ENCODE assay signal across 28 cellular contexts in genomic region chr13:25904830-25905229, GRCh38.
"Had no signal": no experiment of that assay in that cellular context is flagged by ENCODE, and none has a peak within 500 bp of the region (broad histone marks: within the 10 kb centered on the region; RNA-seq: fewer than 3 reads in every experiment).

No MANE protein-coding gene starts in this region.

- H3K9me3 ChIP-seq: ascending aorta had no signal

- ATAC-seq: activated CD8-positive, alpha-beta memory T cell treated with anti-CD3 and anti-CD28 coated beads, Interleukin-2, amount 10 ng/mL, durations not matched to agents 7 days and 5 days; activated CD8-positive, alpha-beta T cell treated with anti-CD3 and anti-CD28 coated beads, Interleukin-2, amount 10 ng/mL, durations not matched to agents 7 days and 5 days; activated naive CD8-positive, alpha-beta T cell treated with anti-CD3 and anti-CD28 coated beads, Interleukin-2, amount 50 U/mL, for 24 hours had no signal

- H3K36me3 ChIP-seq: ascending aorta, cardiac muscle cell had no signal

- H3K27me3 ChIP-seq: ascending aorta, cardiac muscle cell had no signal

- DNase-seq: activated B cell treated with CpG ODN at 0.5 μM for 24 hours; activated CD4-positive, alpha-beta memory T cell treated with anti-CD3 and anti-CD28 coated beads for 36 hours; activated CD4-positive, alpha-beta T cell treated with anti-CD3 and anti-CD28 coated beads for 4 hours; activated CD4-positive, alpha-beta T cell treated with anti-CD3 and anti-CD28 coated beads, Interleukin-2, amount 10 ng/mL, durations not matched to agents 24 days and 14 days; activated CD4-positive, alpha-beta T cell treated with anti-CD3 and anti-CD28 coated beads, Interleukin-2, amount 50 U/mL, for 1 hour; activated CD4-positive, alpha-beta T cell treated with anti-CD3 and anti-CD28 coated beads, Interleukin-2, amount 50 U/mL, for 4 hours; activated CD4-positive, CD25-positive, alpha-beta regulatory T cell treated with anti-CD3 and anti-CD28 coated beads, Interleukin-2, amount 50 U/mL, for 72 hours; activated CD8-positive, alpha-beta memory T cell treated with anti-CD3 and anti-CD28 coated beads for 24 hours; activated CD8-positive, alpha-beta memory T cell treated with anti-CD3 and anti-CD28 coated beads, Interleukin-2, amount 10 ng/mL, durations not matched to agents 7 days and 5 days; activated CD8-positive, alpha-beta memory T cell treated with anti-CD3 and anti-CD28 coated beads, Interleukin-2, amount 50 U/mL, for 48 hours; activated CD8-positive, alpha-beta T cell treated with anti-CD3 and anti-CD28 coated beads, Interleukin-2, amount 10 ng/mL, durations not matched to agents 7 days and 5 days; activated effector memory CD4-positive, alpha-beta T cell treated with Interleukin-2 at 50 U/mL for 16 hours; activated gamma-delta T cell; activated naive CD4-positive, alpha-beta T cell treated with anti-CD3 and anti-CD28 coated beads, Interleukin-2, amount 10 ng/mL, durations not matched to agents 7 days and 5 days; activated naive CD4-positive, alpha-beta T cell treated with Interleukin-2 at 50 U/mL for 16 hours; activated naive CD8-positive, alpha-beta T cell treated with anti-CD3 and anti-CD28 coated beads, Interleukin-2, amount 10 ng/mL, durations not matched to agents 7 days and 5 days; activated naive CD8-positive, alpha-beta T cell treated with anti-CD3 and anti-CD28 coated beads, Interleukin-2, amount 50 U/mL, for 24 hours; activated T-cell treated with anti-CD3 and anti-CD28 coated beads, Interleukin-2, amount 50 U/mL, for 24 hours; activated T-cell treated with anti-CD3 and anti-CD28 coated beads, Interleukin-2, amount 50 U/mL, for 48 hours; amygdala; anterior cingulate cortex; caudate nucleus; cerebellar nuclear complex; T-helper 2 cell; T-helper 9 cell had no signal

- H3K27ac ChIP-seq: ascending aorta, cardiac muscle cell, VCaP had no signal

- H3K4me1 ChIP-seq: ascending aorta had no signal

- H3K4me3 ChIP-seq: ascending aorta, cardiac muscle cell had no signal
